Comparison of ENCODE assay signal across 11 cellular contexts in the genomic region with DNA sequence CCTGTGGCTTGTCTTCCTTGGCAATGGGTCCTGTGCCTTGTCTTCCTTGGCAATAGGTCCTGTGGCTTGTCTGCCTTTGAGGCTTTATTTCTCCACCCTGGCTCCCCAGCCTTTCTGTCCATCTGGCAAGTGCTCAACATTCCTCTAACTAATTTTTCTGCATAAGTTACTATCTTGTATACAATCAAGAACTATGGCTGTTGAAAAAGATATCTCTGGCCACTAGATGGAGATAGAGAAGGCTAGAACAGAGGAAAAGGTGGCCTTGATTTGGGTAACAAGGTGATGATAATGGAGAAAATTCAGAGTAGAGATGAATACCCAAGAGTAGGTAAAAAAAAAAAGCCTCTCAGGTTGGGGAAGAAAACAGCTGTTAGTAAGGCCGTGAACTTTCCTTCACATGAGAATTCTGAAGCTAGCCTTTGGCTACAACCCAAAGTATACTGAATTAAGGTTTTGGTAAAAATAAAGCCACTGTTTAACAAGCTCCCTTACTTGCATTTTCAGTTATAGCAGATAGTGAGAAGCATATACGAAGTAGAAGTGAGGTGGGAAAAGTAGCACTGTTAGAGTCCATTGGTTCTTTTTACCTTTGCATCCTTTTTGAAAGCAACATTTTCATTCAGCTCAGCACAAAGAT.
DNase-seq lines count a peak whose midpoint lies in the region; ATAC-seq, FAIRE-seq and TF ChIP-seq lines count a peak whose summit lies in the region.
"Had no signal": no experiment of that assay in that cellular context is flagged by ENCODE, and none has a peak within 500 bp of the region (broad histone marks: within the 10 kb centered on the region; RNA-seq: fewer than 3 reads in every experiment).

No MANE protein-coding gene starts in this region.

- H3K27me3 ChIP-seq in bronchial epithelial cell (ENCODE audit: control insufficient read depth, insufficient read depth, low read length): no peaks in the 10 kb centered on the region
- H3K27me3 ChIP-seq: ascending aorta had no signal

- no peaks in the 10 kb centered on the region for H3K36me3 ChIP-seq in bronchial epithelial cell (ENCODE audit: control insufficient read depth, insufficient read depth, low read length)
- H3K36me3 ChIP-seq: ascending aorta had no signal

- H3K9me3 Mint-ChIP-seq in progenitor cell of endocrine pancreas (ENCODE audit: low read depth): no peaks in the 10 kb centered on the region

- H3K27ac Mint-ChIP-seq in progenitor cell of endocrine pancreas: no peak overlapping the region

- FAIRE-seq in bronchial epithelial cell (lab: Jason Lieb, UNC): no peak
- FAIRE-seq: A204.1 had no signal

- no peaks in the 10 kb centered on the region for H3K27me3 Mint-ChIP-seq in progenitor cell of endocrine pancreas

- no peaks in the 10 kb centered on the region for H3K4me1 Mint-ChIP-seq in progenitor cell of endocrine pancreas (ENCODE audit: low read depth)

- H3K4me3 Mint-ChIP-seq in progenitor cell of endocrine pancreas (ENCODE audit: low read depth): no peak overlapping the region

- TF ChIP-seq CTCF in bronchial epithelial cell (IDR thresholded peaks at IDR 0.05; ENCODE audit: insufficient read depth, low read length, severe bottlenecking) (peak; percentile 25), progenitor cell of endocrine pancreas (IDR thresholded peaks at IDR 0.05; ENCODE audit: unreplicated experiment) (peak; percentile 62)

- H3K36me3 Mint-ChIP-seq in progenitor cell of endocrine pancreas (ENCODE audit: insufficient read depth): no peaks in the 10 kb centered on the region

- DNase-seq in DMS 273 (lab: John Stamatoyannopoulos, UW; ENCODE audit: unreplicated experiment) (peak; percentile 26), DMS 273 treated with DMSO at 0.1 percent for 48 hours (lab: John Stamatoyannopoulos, UW) (no peak), NCI-H1417 treated with DMSO at 0.1 percent for 48 hours (lab: John Stamatoyannopoulos, UW) (peak; percentile 26), bronchial epithelial cell (ENCODE audit: low read depth) (peak; percentile 33), progenitor cell of endocrine pancreas (ENCODE audit: low spot score, unreplicated experiment) (no peak), NOMO-1 (lab: John Stamatoyannopoulos, UW; ENCODE audit: unreplicated experiment in 2 of 2) (no peak), retina (no peak)
- DNase-seq: stimulated activated CD4-positive, alpha-beta T cell treated with anti-CD3 and anti-CD28 coated beads, Interleukin-4, amount 100 ng/mL, for 4 hours had no signal

- H3K4me3 ChIP-seq in bronchial epithelial cell (ENCODE audit: low read depth, low read length): no peak overlapping the region
- H3K4me3 ChIP-seq: ascending aorta had no signal

- ATAC-seq in HG02938 (IDR thresholded peaks at IDR 0.05; ENCODE audit: unreplicated experiment): no peak

Comparison
In these comparisons a context has a peak if more than half of its experiments do, and no peak if none do; other contexts are left out.
1. DNase-seq: peak in DMS 273 (single experiment), NCI-H1417 treated with DMSO at 0.1 percent for 48 hours (single experiment) and bronchial epithelial cell (single experiment); none in DMS 273 treated with DMSO at 0.1 percent for 48 hours (single experiment), progenitor cell of endocrine pancreas (single experiment), NOMO-1 (0 of 2) and retina (single experiment).